25 cellular contexts compared by ENCODE assay signal in the genomic region with DNA sequence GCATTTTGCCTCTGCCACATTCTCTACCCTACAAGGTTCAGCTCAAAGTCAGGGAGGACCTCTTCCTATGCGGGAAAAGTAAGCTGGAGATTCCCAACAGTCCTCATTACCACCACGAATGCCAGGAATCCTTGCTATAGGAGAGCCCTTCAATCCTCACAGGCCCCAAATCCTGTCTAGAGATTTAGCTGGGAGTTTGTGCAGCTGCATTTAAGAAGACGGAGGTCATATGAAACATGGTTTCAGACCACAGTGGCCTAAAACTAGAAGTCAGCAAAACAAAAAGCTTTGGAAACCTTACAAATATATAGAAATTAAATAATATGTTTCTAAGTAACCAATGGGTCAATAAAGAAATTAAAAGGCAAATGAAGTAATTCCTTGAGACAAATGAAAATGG.
"Had no signal": no experiment of that assay in that cellular context is flagged by ENCODE, and none has a peak within 500 bp of the region (broad histone marks: within the 10 kb centered on the region; RNA-seq: fewer than 3 reads in every experiment).

No MANE protein-coding gene starts in this region.

- H3K27me3 ChIP-seq: neutrophil, pancreas, right lobe of liver, sigmoid colon, stomach, thyroid gland, tibial nerve, upper lobe of left lung, vagina had no signal

- ATAC-seq: naive thymus-derived CD8-positive, alpha-beta T cell; natural killer cell treated with Interleukin-12 subunit alpha and Interleukin-12 subunit beta and Interleukin-15 and Interleukin-18, amount 100 ng/mL, for 72 hours; pancreas; psoas muscle; right cardiac atrium; right lobe of liver; stimulated activated effector memory CD8-positive, alpha-beta T cell treated with anti-CD3 and anti-CD28 coated beads, Interleukin-12 subunit alpha, Interleukin-12 subunit beta, amount 100 ng/mL, for 72 hours; stimulated activated naive B cell treated with anti-CD40 and anti-IgM and Interleukin-4, amounts not matched to agents 10 μg/mL and 1 μg/mL and 100 μg/mL, for 72 hours had no signal

- H3K27ac ChIP-seq: neutrophil, pancreas, psoas muscle, right lobe of liver, sigmoid colon, stomach, thoracic aorta, thyroid gland, tibial nerve, upper lobe of left lung, vagina had no signal

- H3K9me3 ChIP-seq: pancreas, thyroid gland, vagina had no signal

- H3K36me3 ChIP-seq: neutrophil, pancreas, right lobe of liver, sigmoid colon, stomach, thoracic aorta, thyroid gland, tibial nerve, upper lobe of left lung, vagina had no signal

- H3K4me3 ChIP-seq: pancreas, psoas muscle, right lobe of liver, sigmoid colon, stomach, thoracic aorta, thyroid gland, tibial nerve, upper lobe of left lung, vagina had no signal

- DNase-seq: naive thymus-derived CD8-positive, alpha-beta T cell; nephron progenitor cell; nucleus accumbens; pancreas; psoas muscle; right cardiac atrium; right lobe of liver; sigmoid colon; small intestine; stimulated activated CD4-positive, alpha-beta T cell treated with anti-CD3 and anti-CD28 coated beads, Interleukin-15, amount 100 ng/mL, for 24 hours; stimulated activated CD4-positive, alpha-beta T cell treated with anti-CD3 and anti-CD28 coated beads, Interleukin-2, amount 100 ng/mL, for 24 hours; stimulated activated CD4-positive, alpha-beta T cell treated with anti-CD3 and anti-CD28 coated beads, Interleukin-2, amount 100 ng/mL, for 48 hours; stimulated activated CD4-positive, alpha-beta T cell treated with anti-CD3 and anti-CD28 coated beads, Interleukin-4, amount 100 ng/mL, for 24 hours; stimulated activated naive B cell treated with anti-CD40 and anti-IgM and Interleukin-4, amounts not matched to agents 10 μg/mL and 1 μg/mL and 100 μg/mL, for 72 hours; stimulated activated naive CD4-positive, alpha-beta T cell treated with Interleukin-2 at 50 U/mL for 16 hours; stomach; thyroid gland; trophoblast cell; upper lobe of left lung had no signal

- H3K4me1 ChIP-seq: pancreas, psoas muscle, right lobe of liver, sigmoid colon, stomach, thyroid gland, tibial nerve, upper lobe of left lung, vagina had no signal
